1 cellular context compared by ENCODE assay signal in the genomic region with DNA sequence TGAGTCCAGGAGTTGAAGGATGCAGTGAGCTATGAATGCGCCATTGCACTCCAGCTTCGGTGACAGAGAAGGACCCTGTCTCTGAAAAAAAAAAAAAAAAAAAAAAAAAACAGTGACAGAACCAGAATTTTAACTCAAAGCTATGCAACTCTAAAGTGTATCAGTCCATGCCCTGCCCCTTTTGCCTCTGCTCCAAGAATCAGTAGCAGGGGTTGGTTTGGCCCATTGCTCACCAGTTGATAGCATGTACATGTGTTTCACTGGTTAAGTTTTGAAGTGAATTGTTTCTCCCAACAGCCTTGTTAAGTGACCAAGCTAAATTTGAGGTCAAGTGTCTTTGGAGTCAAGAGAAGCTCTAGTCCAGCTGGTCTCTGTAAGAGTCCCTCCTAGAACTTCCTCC.
TF ChIP-seq lines count a peak whose summit lies in the region.

No MANE protein-coding gene starts in this region.

TF ChIP-seq in HepG2, 621 proteins besides CTCF, POLR2A, EP300 and RAD21:
- TF ChIP-seq, protein P1, sequence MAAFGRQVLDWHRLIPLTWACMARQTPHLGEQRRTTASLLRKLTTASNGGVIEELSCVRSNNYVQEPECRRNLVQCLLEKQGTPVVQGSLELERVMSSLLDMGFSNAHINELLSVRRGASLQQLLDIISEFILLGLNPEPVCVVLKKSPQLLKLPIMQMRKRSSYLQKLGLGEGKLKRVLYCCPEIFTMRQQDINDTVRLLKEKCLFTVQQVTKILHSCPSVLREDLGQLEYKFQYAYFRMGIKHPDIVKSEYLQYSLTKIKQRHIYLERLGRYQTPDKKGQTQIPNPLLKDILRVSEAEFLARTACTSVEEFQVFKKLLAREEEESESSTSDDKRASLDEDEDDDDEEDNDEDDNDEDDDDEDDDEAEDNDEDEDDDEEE (CRISPR knock-in tag; IDR thresholded peaks at IDR 0.05) = no peak
- TF ChIP-seq ZBTB1 (CRISPR knock-in tag; IDR thresholded peaks at IDR 0.05; ENCODE audit: borderline replicate concordance) (no peak), NFKBIZ (CRISPR knock-in tag; IDR thresholded peaks at IDR 0.05) (no peak), ZFP37 (CRISPR knock-in tag; IDR thresholded peaks at IDR 0.05; ENCODE audit: borderline replicate concordance) (no peak), TCF7L2 (IDR thresholded peaks at IDR 0.05; ENCODE audit: low read depth, low read length) (no peak)
- TF ChIP-seq, protein P2, sequence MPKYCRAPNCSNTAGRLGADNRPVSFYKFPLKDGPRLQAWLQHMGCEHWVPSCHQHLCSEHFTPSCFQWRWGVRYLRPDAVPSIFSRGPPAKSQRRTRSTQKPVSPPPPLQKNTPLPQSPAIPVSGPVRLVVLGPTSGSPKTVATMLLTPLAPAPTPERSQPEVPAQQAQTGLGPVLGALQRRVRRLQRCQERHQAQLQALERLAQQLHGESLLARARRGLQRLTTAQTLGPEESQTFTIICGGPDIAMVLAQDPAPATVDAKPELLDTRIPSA (CRISPR knock-in tag; IDR thresholded peaks at IDR 0.05; ENCODE audit: borderline replicate concordance) = no peak
TF ChIP-seq in HepG2: peak in this region for 0.
